In the genomic region with DNA sequence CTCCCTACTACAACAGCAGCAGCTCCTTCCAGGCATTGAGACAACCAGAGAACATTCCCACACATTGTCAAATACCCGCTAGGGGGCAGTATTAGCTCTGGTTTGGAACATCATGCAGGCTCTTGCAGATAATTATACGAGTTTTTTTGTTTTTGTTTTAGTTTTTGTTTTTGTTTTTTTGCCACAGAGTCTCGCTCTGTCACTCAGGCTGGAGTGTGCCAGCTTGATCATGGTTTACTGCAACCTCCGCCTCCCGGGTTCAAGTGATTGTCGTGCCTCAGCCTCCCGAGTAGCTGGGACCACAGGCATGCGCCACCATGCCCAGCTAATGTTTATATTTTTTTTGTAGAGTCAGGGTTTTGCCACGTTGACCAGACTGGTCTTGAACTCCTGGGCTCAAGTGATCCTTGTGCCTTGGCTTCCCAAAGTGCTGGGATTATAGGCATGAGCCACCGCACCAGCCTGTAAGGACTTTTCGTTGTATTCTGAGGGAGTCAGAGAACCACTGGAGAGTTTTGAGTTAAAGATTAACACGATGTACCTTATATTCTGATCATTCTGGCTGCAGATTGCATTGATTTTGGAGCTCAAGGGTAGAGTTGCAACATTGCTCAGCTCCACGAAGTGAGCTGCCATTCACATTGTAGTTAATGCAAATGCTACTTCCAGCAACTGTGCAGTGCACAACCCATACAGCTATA, we compare ENCODE assay signal across 9 cellular contexts. TPM values are rescaled to one million over a fixed set of nuclear protein-coding genes. Genes with fewer than 3 reads are reported as not detected.
DNase-seq lines count a peak whose midpoint lies in the region; ATAC-seq, FAIRE-seq and TF ChIP-seq lines count a peak whose summit lies in the region.
"Had no signal": no experiment of that assay in that cellular context is flagged by ENCODE, and none has a peak within 500 bp of the region (broad histone marks: within the 10 kb centered on the region; RNA-seq: fewer than 3 reads in every experiment).

No MANE protein-coding gene starts in this region.

- peak; percentile 23 for DNase-seq in activated CD4-positive, CD25-positive, alpha-beta regulatory T cell treated with anti-CD3 and anti-CD28 coated beads, Interleukin-2, amount 50 U/mL, for 16 hours (ENCODE audit: low read depth, low spot score)
- peak; percentile 11 for DNase-seq in NCI-H1105 (lab: John Stamatoyannopoulos, UW)
- DNase-seq in T follicular helper cell (ENCODE audit: low read depth): peak; percentile 24
- DNase-seq in caudate nucleus (lab: John Stamatoyannopoulos, UW): peak in 40 of 61 donors; percentile 0 to 90 (median 10)
- DNase-seq in kidney: no peak
- peak; percentile 48 for DNase-seq in stimulated activated CD4-positive, alpha-beta T cell treated with anti-CD3 and anti-CD28 coated beads, Interleukin-1b, Interleukin-23, amount 100 ng/mL, for 48 hours

- H3K4me1 ChIP-seq in kidney (ENCODE audit: control insufficient read depth in 1 of 2, insufficient read depth in 1 of 2, low read depth in 1 of 2, low read length in 2 of 2): peaks cover 6% of the 10 kb centered on the region in 2 donors

- H3K36me3 ChIP-seq in kidney (ENCODE audit: control insufficient read depth in 1 of 2, insufficient read depth in 2 of 2, low read length in 2 of 2): no peaks in the 10 kb centered on the region

- ATAC-seq in activated CD4-positive, CD25-positive, alpha-beta regulatory T cell treated with anti-CD3 and anti-CD28 coated beads, Interleukin-2, amount 50 U/mL, for 24 hours: no peak
- no peak for ATAC-seq in HG03354 (IDR thresholded peaks at IDR 0.05; ENCODE audit: poor library complexity, severe bottlenecking, unreplicated experiment)

- TF ChIP-seq CTCF in kidney (IDR thresholded peaks at IDR 0.05; ENCODE audit: borderline replicate concordance, extremely low read depth, insufficient read depth): peak; percentile 67

- H3K27ac ChIP-seq in caudate nucleus (ENCODE audit: low read depth, low read length) (no peak overlapping the region), kidney (ENCODE audit: low read depth in 2 of 2, low read length in 2 of 2) (no peak overlapping the region)

- H3K4me3 ChIP-seq in kidney (ENCODE audit: low read length in 2 of 2): no peak overlapping the region

- intact Hi-C loops in kidney (cut with DNase I): loop anchor here (5.0 kb wide), 1 partner anchor 86 kb away; no protein-coding TSS in a partner anchor

- H3K9ac ChIP-seq in kidney (ENCODE audit: low read length in 2 of 2): no peak overlapping the region

- no peaks in the 10 kb centered on the region for H3K9me3 ChIP-seq in kidney (ENCODE audit: control insufficient read depth in 1 of 2, low read length in 2 of 2)

- no peak for FAIRE-seq in kidney (lab: Jason Lieb, UNC)

RNA-seq across cellular contexts. Expression of gene CEACAM20, which starts 41.7 kb away (rescaled TPM):
- not detected for total RNA-seq in kidney
- not detected for polyA plus RNA-seq in kidney (ENCODE audit: insufficient read depth, low read depth, low replicate concordance)
- total RNA-seq: lower leg skin had no signal

RNA-seq across cellular contexts. Expression of gene IGSF23, which starts 42.2 kb away (rescaled TPM):
- total RNA-seq in kidney: not detected
- not detected for polyA plus RNA-seq in kidney (ENCODE audit: insufficient read depth, low read depth, low replicate concordance)
- total RNA-seq: lower leg skin had no signal
